ENCODE assay signal across 9 cellular contexts in genomic region chr4:74117024-74117534, GRCh38. TPM values are rescaled to one million over a fixed set of nuclear protein-coding genes. Genes with fewer than 3 reads are reported as not detected.
DNase-seq lines count a peak whose midpoint lies in the region; ATAC-seq and TF ChIP-seq lines count a peak whose summit lies in the region.
"Had no signal": no experiment of that assay in that cellular context is flagged by ENCODE, and none has a peak within 500 bp of the region (broad histone marks: within the 10 kb centered on the region; RNA-seq: fewer than 3 reads in every experiment).

No MANE protein-coding gene starts in this region.

- no peaks in the 10 kb centered on the region for H3K36me3 Mint-ChIP-seq in CD4-positive, alpha-beta memory T cell

- H3K4me1 ChIP-seq in right atrium auricular region (peaks cover 0 to 24% of the 10 kb centered on the region in 2 donors), sigmoid colon (peaks cover 0 to 20% (median 16%) of the 10 kb centered on the region in 4 donors)
- H3K4me1 ChIP-seq in CD4-positive, alpha-beta memory T cell (ENCODE audit: insufficient read depth, low read length): no peaks in the 10 kb centered on the region

- DNase-seq in GM04504 (ENCODE audit: low read depth) (peak; percentile 96), amniotic stem cell (lab: John Stamatoyannopoulos, UW) (peak; percentile 75), right atrium auricular region (ENCODE audit: low spot score) (peak; percentile 88), sigmoid colon (peak; percentile 88)
- no peak for DNase-seq in CD4-positive, alpha-beta memory T cell
- DNase-seq in stimulated activated CD4-positive, alpha-beta T cell treated with anti-CD3 and anti-CD28 coated beads, Interleukin-4, amount 100 ng/mL, for 1 hour: no peak

- H3K27ac Mint-ChIP-seq in CD4-positive, alpha-beta memory T cell: no peak overlapping the region
- H3K27ac Mint-ChIP-seq: activated T-helper 17 cell treated with anti-CD3 and anti-CD28 coated beads, Interleukin-2, amount 50 U/mL, for 72 hours had no signal

- CTCF ChIA-PET in CD4-positive, alpha-beta memory T cell (lab: Charles Lee; ENCODE audit: partially characterized antibody): interaction anchor here (1.6 kb wide), 1 partner anchor 17 kb away, joined by 5 read pairs; no protein-coding TSS in a partner anchor

- intact Hi-C loops in sigmoid colon (cut with DNase I): no loop called here
- intact Hi-C loops in CD4-positive, alpha-beta memory T cell (cut with micrococcal nuclease): no loop called here

- H3K4me3 ChIP-seq in right atrium auricular region: no peak overlapping the region
- H3K4me3 ChIP-seq in sigmoid colon: no peak overlapping the region
- no peak overlapping the region for H3K4me3 ChIP-seq in CD4-positive, alpha-beta memory T cell (ENCODE audit: low read length in 2 of 2)

- H3K9me3 Mint-ChIP-seq in CD4-positive, alpha-beta memory T cell: peaks cover 0 to 2% (median 0%) of the 10 kb centered on the region in 8 donors

- no peak for TF ChIP-seq POLR2A in sigmoid colon (IDR thresholded peaks at IDR 0.05)

- ATAC-seq in HG03108 (IDR thresholded peaks at IDR 0.05; ENCODE audit: unreplicated experiment) (no peak), HG03469 (IDR thresholded peaks at IDR 0.05; ENCODE audit: unreplicated experiment) (no peak)
- ATAC-seq: activated T-helper 17 cell treated with anti-CD3 and anti-CD28 coated beads, Interleukin-2, amount 50 U/mL, for 72 hours had no signal

- peaks cover 4 to 6% of the 10 kb centered on the region in 2 donors for H3K27me3 Mint-ChIP-seq in CD4-positive, alpha-beta memory T cell

- peak overlapping the region; percentile 47 to 66 for H3K27ac ChIP-seq in right atrium auricular region
- peak overlapping the region; percentile 48 to 73 (median 63) for H3K27ac ChIP-seq in sigmoid colon
- H3K27ac ChIP-seq in CD4-positive, alpha-beta memory T cell (ENCODE audit: low read depth, low read length): no peak overlapping the region

- H3K9me3 ChIP-seq in right atrium auricular region: no peaks in the 10 kb centered on the region
- no peaks in the 10 kb centered on the region for H3K9me3 ChIP-seq in sigmoid colon
- H3K9me3 ChIP-seq in CD4-positive, alpha-beta memory T cell (ENCODE audit: control insufficient read depth in 1 of 2, low read length in 2 of 2): no peaks in the 10 kb centered on the region

- POLR2A ChIA-PET in CD4-positive, alpha-beta memory T cell (lab: Charles Lee; ENCODE audit: partially characterized antibody): no interaction called here

- peak in 2 of 4 donors; percentile 15 to 24 for TF ChIP-seq EP300 in sigmoid colon (IDR thresholded peaks at IDR 0.05)

- no peak overlapping the region for H3K4me3 Mint-ChIP-seq in CD4-positive, alpha-beta memory T cell
- H3K4me3 Mint-ChIP-seq: activated T-helper 17 cell treated with anti-CD3 and anti-CD28 coated beads, Interleukin-2, amount 50 U/mL, for 72 hours had no signal

- H3K36me3 ChIP-seq in right atrium auricular region (no peaks in the 10 kb centered on the region), sigmoid colon (no peaks in the 10 kb centered on the region)
- H3K36me3 ChIP-seq in CD4-positive, alpha-beta memory T cell (ENCODE audit: insufficient read depth, low read length): no peaks in the 10 kb centered on the region

- TF ChIP-seq CTCF in right atrium auricular region (IDR thresholded peaks at IDR 0.05) (no peak), sigmoid colon (IDR thresholded peaks at IDR 0.05) (no peak)

- WGBS in sigmoid colon, 2 donors: 20 to 45% methylated on average over 3 of the region's 3 CpGs

- H3K27me3 ChIP-seq in right atrium auricular region (no peaks in the 10 kb centered on the region), sigmoid colon (no peaks in the 10 kb centered on the region)
- H3K27me3 ChIP-seq in CD4-positive, alpha-beta memory T cell (ENCODE audit: insufficient read depth, low read length): no peaks in the 10 kb centered on the region

- no peaks in the 10 kb centered on the region for H3K4me1 Mint-ChIP-seq in CD4-positive, alpha-beta memory T cell
- H3K4me1 Mint-ChIP-seq: activated T-helper 17 cell treated with anti-CD3 and anti-CD28 coated beads, Interleukin-2, amount 50 U/mL, for 72 hours had no signal

RNA-seq across cellular contexts. Expression of gene CXCL2, which starts 18.1 kb away (rescaled TPM):
- total RNA-seq in right atrium auricular region: 10 to 100 TPM; 19.4 to 21.5 TPM
- 10 to 100 TPM in 3 of 4 donors, 1 to 10 TPM in 1; 3.9 to 29.5 (median 14.3) TPM for total RNA-seq in sigmoid colon
- 10 to 100 TPM in 1 of 3 donors, 1 to 10 TPM in 2; 6.9 to 69.1 (median 7.8) TPM for polyA plus RNA-seq in sigmoid colon
- under 1 TPM in 1 of 2 experiments, not detected in 1; 0.42 TPM for total RNA-seq in CD4-positive, alpha-beta memory T cell
- not detected for polyA plus RNA-seq in CD4-positive, alpha-beta memory T cell

RNA-seq across cellular contexts. Expression of gene MTHFD2L, which starts 40.8 kb away (rescaled TPM):
- total RNA-seq in right atrium auricular region (10 to 100 TPM in 1 of 2 donors, 1 to 10 TPM in 1; 8.3 to 11.5 TPM), sigmoid colon (10 to 100 TPM; 13.8 to 27.1 (median 22.9) TPM)
- polyA plus RNA-seq in sigmoid colon: 10 to 100 TPM in 1 of 3 donors, 1 to 10 TPM in 2; 6.8 to 16.2 (median 9.7) TPM
- 1 to 10 TPM; 7.5 to 7.6 TPM for total RNA-seq in CD4-positive, alpha-beta memory T cell
- polyA plus RNA-seq in CD4-positive, alpha-beta memory T cell: 1 to 10 TPM; 3.6 to 4.5 TPM

Comparison
In these comparisons a context has a peak if more than half of its experiments do, and no peak if none do; other contexts are left out.
1. DNase-seq: peak in GM04504 (single experiment), amniotic stem cell (single experiment), right atrium auricular region (single experiment) and sigmoid colon (single experiment); none in CD4-positive, alpha-beta memory T cell (0 of 5) and stimulated activated CD4-positive, alpha-beta T cell treated with anti-CD3 and anti-CD28 coated beads, Interleukin-4, amount 100 ng/mL, for 1 hour (single experiment).